ENCODE assay signal across 8 cellular contexts in the genomic region with DNA sequence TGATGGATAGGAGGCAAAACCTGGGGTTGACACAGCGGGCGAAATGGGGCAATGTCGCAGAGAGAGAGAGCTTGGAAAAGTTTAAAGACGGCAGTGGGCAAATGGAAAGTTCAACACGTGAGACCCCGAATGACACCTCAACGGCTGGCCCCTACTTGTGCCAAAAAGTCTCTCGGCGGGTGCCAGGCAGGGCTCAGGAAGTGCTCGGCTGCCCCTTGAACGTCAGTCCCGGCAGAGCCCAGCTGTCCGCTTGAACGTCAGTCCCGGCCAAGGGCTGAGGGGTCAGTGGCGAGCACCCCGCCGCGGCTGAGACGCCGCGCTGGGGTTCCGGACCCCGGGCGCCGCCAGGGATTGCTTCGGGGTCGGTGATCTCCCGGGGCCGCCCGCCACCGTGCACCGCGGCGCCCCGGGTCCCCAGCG. TPM values are rescaled to one million over a fixed set of nuclear protein-coding genes. Genes with fewer than 3 reads are reported as not detected.
DNase-seq lines count a peak whose midpoint lies in the region; ATAC-seq and TF ChIP-seq lines count a peak whose summit lies in the region.

No MANE protein-coding gene starts in this region.

- no peak overlapping the region for H2AK5ac ChIP-seq in trophoblast cell (ENCODE audit: low read length)

- peak overlapping the region; percentile 24 for H2BK12ac ChIP-seq in trophoblast cell (ENCODE audit: low read length)

- H3K18ac ChIP-seq in trophoblast cell (ENCODE audit: low read length), result peak overlapping the region; percentile 72

- peak overlapping the region; percentile 97 for H4K91ac ChIP-seq in trophoblast cell (ENCODE audit: low read depth, low read length)

- ATAC-seq in GM21423 (IDR thresholded peaks at IDR 0.05; ENCODE audit: unreplicated experiment), result peak; percentile 38
- ATAC-seq in activated naive CD8-positive, alpha-beta T cell treated with anti-CD3 and anti-CD28 coated beads, Interleukin-2, amount 10 ng/mL, durations not matched to agents 7 days and 5 days (ENCODE audit: low read depth), result no peak
- ATAC-seq in heart right ventricle, result peak in 7 of 8 donors; percentile 43 to 67 (median 56)

- H3K4me3 Mint-ChIP-seq in activated naive CD8-positive, alpha-beta T cell treated with anti-CD3 and anti-CD28 coated beads, Interleukin-2, amount 10 ng/mL, durations not matched to agents 7 days and 5 days, result peak overlapping the region; percentile 88

- H3K23ac ChIP-seq in trophoblast cell (ENCODE audit: low read length), result no peak overlapping the region

- H4K12ac ChIP-seq in trophoblast cell (ENCODE audit: low read depth, low read length), result peak overlapping the region; percentile 80

- H3K36me3 ChIP-seq in heart right ventricle (peaks cover 0 to 45% (median 10%) of the 10 kb centered on the region in 9 donors), trophoblast cell (ENCODE audit: control insufficient read depth in 1 of 2, insufficient read depth in 2 of 2, low read length in 2 of 2) (peaks cover 2 to 5% of the 10 kb centered on the region in 2 experiments)

- H3K4me1 Mint-ChIP-seq in activated naive CD8-positive, alpha-beta T cell treated with anti-CD3 and anti-CD28 coated beads, Interleukin-2, amount 10 ng/mL, durations not matched to agents 7 days and 5 days, result peaks cover 16% of the 10 kb centered on the region

- no peaks in the 10 kb centered on the region for H3K9me3 Mint-ChIP-seq in activated naive CD8-positive, alpha-beta T cell treated with anti-CD3 and anti-CD28 coated beads, Interleukin-2, amount 10 ng/mL, durations not matched to agents 7 days and 5 days

- CTCF ChIA-PET in GM10248 (lab: Yijun Ruan, JAX), result interaction anchor here (0.8 to 3.3 kb wide), 13 partner anchors 9 to 100 kb away, joined by 3 to 21 read pairs (median 3); a partner anchor contains a TSS

- peak overlapping the region; percentile 99 for H4K8ac ChIP-seq in trophoblast cell (ENCODE audit: low read depth, low read length)

- H3K4me2 ChIP-seq in trophoblast cell (ENCODE audit: low read length), result peak overlapping the region; percentile 80

- DNase-seq in GM10248 (ENCODE audit: extremely low spot score) (peak; percentile 72), HuH-7.5 (ENCODE audit: low spot score) (peak; percentile 31), heart right ventricle (peak; percentile 62 to 63), trophoblast cell (no peak), NCI-H1048 (lab: John Stamatoyannopoulos, UW) (no peak), NCI-H2029 (lab: John Stamatoyannopoulos, UW) (no peak)
- DNase-seq in activated naive CD8-positive, alpha-beta T cell treated with anti-CD3 and anti-CD28 coated beads, Interleukin-2, amount 10 ng/mL, durations not matched to agents 7 days and 5 days, result no peak

- H3K79me2 ChIP-seq in trophoblast cell (ENCODE audit: control insufficient read depth, insufficient read depth, low read length, poor library complexity), result peaks cover 10% of the 10 kb centered on the region

- POLR2A ChIA-PET in GM10248 (lab: Yijun Ruan, JAX), result interaction anchor here (0.6 kb wide), 1 partner anchor 794 kb away, joined by 3 read pairs; no protein-coding TSS in a partner anchor
- POLR2A ChIA-PET in activated naive CD8-positive, alpha-beta T cell treated with anti-CD3 and anti-CD28 coated beads, Interleukin-2, amount 10 ng/mL, durations not matched to agents 7 days and 5 days (lab: Charles Lee), result interaction anchor here (0.9 to 1.6 kb wide), 3 partner anchors 40 to 79 kb away, joined by 3 to 7 read pairs (median 3); a partner anchor contains a TSS

- H3K27ac Mint-ChIP-seq in activated naive CD8-positive, alpha-beta T cell treated with anti-CD3 and anti-CD28 coated beads, Interleukin-2, amount 10 ng/mL, durations not matched to agents 7 days and 5 days, result peak overlapping the region; percentile 90

- H3K4ac ChIP-seq in trophoblast cell (ENCODE audit: low read depth, low read length), result peak overlapping the region; percentile 47

- H3K9me3 ChIP-seq in heart right ventricle (no peaks in the 10 kb centered on the region), trophoblast cell (ENCODE audit: insufficient read depth, low read depth, low read length) (no peaks in the 10 kb centered on the region)

- H3K4me3 ChIP-seq in heart right ventricle, result peak overlapping the region; percentile 65 to 96 (median 83)
- peak overlapping the region; percentile 88 for H3K4me3 ChIP-seq in trophoblast cell (ENCODE audit: low read depth, low read length)

- no peaks in the 10 kb centered on the region for H3K27me3 Mint-ChIP-seq in activated naive CD8-positive, alpha-beta T cell treated with anti-CD3 and anti-CD28 coated beads, Interleukin-2, amount 10 ng/mL, durations not matched to agents 7 days and 5 days

- peak overlapping the region; percentile 97 for H2AFZ ChIP-seq in trophoblast cell (ENCODE audit: insufficient read depth, low read length, poor library complexity)

- H3K14ac ChIP-seq in trophoblast cell (ENCODE audit: low read length), result peak overlapping the region; percentile 80

- no peaks in the 10 kb centered on the region for H3K27me3 ChIP-seq in heart right ventricle
- H3K27me3 ChIP-seq in trophoblast cell (ENCODE audit: insufficient read depth, low read length), result no peaks in the 10 kb centered on the region

- no peak overlapping the region for H3K9ac ChIP-seq in trophoblast cell (ENCODE audit: low read length)

- 3 to 6% methylated on average over 23 to 37 of the region's 37 CpGs for WGBS in heart right ventricle, 2 donors
- WGBS in trophoblast cell (ENCODE audit: extremely low coverage, insufficient coverage, insufficient read length), result no CpG with 5 or more reads among the region's 37 CpGs

- peaks cover 17% of the 10 kb centered on the region for H3K36me3 Mint-ChIP-seq in activated naive CD8-positive, alpha-beta T cell treated with anti-CD3 and anti-CD28 coated beads, Interleukin-2, amount 10 ng/mL, durations not matched to agents 7 days and 5 days

- H2BK5ac ChIP-seq in trophoblast cell (ENCODE audit: low read depth, low read length, poor library complexity), result peak overlapping the region; percentile 85

- H3K79me1 ChIP-seq in trophoblast cell (ENCODE audit: low read length), result peaks cover 13% of the 10 kb centered on the region

- peak overlapping the region; percentile 98 for H2BK120ac ChIP-seq in trophoblast cell (ENCODE audit: insufficient read depth, low read length, poor library complexity)

- H3K4me1 ChIP-seq in heart right ventricle (peaks cover 0 to 56% (median 44%) of the 10 kb centered on the region in 9 donors), trophoblast cell (ENCODE audit: control insufficient read depth in 1 of 2, insufficient read depth in 2 of 2, low read length in 2 of 2) (peaks cover 6 to 8% of the 10 kb centered on the region in 2 experiments)

- intact Hi-C loops in heart right ventricle (cut with DNase I), result loop anchor here in 2 of 10 donors (5.0 kb wide), 1 partner anchor 39 kb away; a partner anchor contains a TSS

- H3K27ac ChIP-seq in heart right ventricle, result peak overlapping the region; percentile 92 to 100 (median 99)
- H3K27ac ChIP-seq in trophoblast cell (ENCODE audit: low read depth, low read length), result peak overlapping the region; percentile 83

- no peak for TF ChIP-seq CTCF in GM10248 (IDR thresholded peaks at IDR 0.05; ENCODE audit: control extremely low read depth, extremely low read depth, low read depth, missing control alignments)
- peak in 1 of 9 donors; percentile 8 for TF ChIP-seq CTCF in heart right ventricle (IDR thresholded peaks at IDR 0.05)

RNA-seq across cellular contexts. Expression of a gene that starts 0.6 kb away (rescaled TPM):
- 10 to 100 TPM; 14.7 to 15.3 TPM for total RNA-seq in activated naive CD8-positive, alpha-beta T cell treated with anti-CD3 and anti-CD28 coated beads, Interleukin-2, amount 10 ng/mL, durations not matched to agents 7 days and 5 days
- 10 to 100 TPM; 27.1 to 48.3 (median 39.8) TPM for total RNA-seq in heart right ventricle
- polyA plus RNA-seq in heart right ventricle, result 10 to 100 TPM in 1 of 2 donors, 1 to 10 TPM in 1; 8.8 to 66.5 TPM
- polyA plus RNA-seq in trophoblast cell (2013), result 17.8 and 18.6 TPM in 2 replicates

RNA-seq across cellular contexts. Expression of a gene that starts 39.3 kb away (rescaled TPM):
- 10 to 100 TPM; 53.5 to 55.2 TPM for total RNA-seq in activated naive CD8-positive, alpha-beta T cell treated with anti-CD3 and anti-CD28 coated beads, Interleukin-2, amount 10 ng/mL, durations not matched to agents 7 days and 5 days
- 10 to 100 TPM; 14.8 to 23.2 (median 21.1) TPM for total RNA-seq in heart right ventricle
- 1 to 10 TPM; 6.0 to 6.7 TPM for polyA plus RNA-seq in heart right ventricle
- 37.6 and 38.3 TPM in 2 replicates for polyA plus RNA-seq in trophoblast cell (2013)

Comparison
In these comparisons a context has a peak if more than half of its experiments do, and no peak if none do; other contexts are left out.
1. DNase-seq: peak in GM10248 (single experiment), HuH-7.5 (single experiment) and heart right ventricle (2 of 2); none in activated naive CD8-positive, alpha-beta T cell treated with anti-CD3 and anti-CD28 coated beads, Interleukin-2, amount 10 ng/mL, durations not matched to agents 7 days and 5 days (single experiment), trophoblast cell (0 of 2), NCI-H1048 (single experiment) and NCI-H2029 (single experiment).